In genomic region chr20:61680096-61680495, GRCh38 we compare ENCODE assay signal across 19 cellular contexts.
DNase-seq lines count a peak whose midpoint lies in the region; ATAC-seq, FAIRE-seq and TF ChIP-seq lines count a peak whose summit lies in the region.
"Had no signal": no experiment of that assay in that cellular context is flagged by ENCODE, and none has a peak within 500 bp of the region (broad histone marks: within the 10 kb centered on the region; RNA-seq: fewer than 3 reads in every experiment).

No MANE protein-coding gene starts in this region.

- ATAC-seq in HepG2, result no peak; the same call in 2 of the 3 replicates
- ATAC-seq in right lobe of liver, result no peak
- peak; percentile 7 for ATAC-seq in upper lobe of right lung
- no peak for ATAC-seq in HG03095 (IDR thresholded peaks at IDR 0.05; ENCODE audit: unreplicated experiment)

- intact Hi-C loops in HepG2 (cut with micrococcal nuclease; ENCODE audit: unreplicated experiment), result no loop called here
- intact Hi-C loops in right lobe of liver (cut with DNase I), result no loop called here
- intact Hi-C loops in upper lobe of right lung (cut with DNase I), result no loop called here

- no peaks in the 10 kb centered on the region for H3K9me3 ChIP-seq in HepG2 (ENCODE audit: low read length)
- H3K9me3 ChIP-seq in right lobe of liver, result no peaks in the 10 kb centered on the region
- H3K9me3 ChIP-seq in upper lobe of right lung, result no peaks in the 10 kb centered on the region
- H3K9me3 ChIP-seq: HAP-1 had no signal

- no peak overlapping the region for H3K4me3 ChIP-seq in HepG2 (replicated peaks in 1 of 3; ENCODE audit: insufficient read depth in 1 of 3, low read depth in 2 of 3, low read length in 3 of 3)
- no peak overlapping the region for H3K4me3 ChIP-seq in right lobe of liver
- H3K4me3 ChIP-seq in upper lobe of right lung, result no peak overlapping the region
- H3K4me3 ChIP-seq: GM23248, HAP-1 had no signal

- peaks cover 5% of the 10 kb centered on the region for H3K9me3 Mint-ChIP-seq in neural crest cell

- CTCF ChIA-PET in HepG2 (lab: Yijun Ruan, JAX; ENCODE audit: low intra/inter-chr PET ratio, low total read pairs), result no interaction called here

- no peak overlapping the region for H3K4me3 Mint-ChIP-seq in neural crest cell
- H3K4me3 Mint-ChIP-seq: CD4-positive, CD25-positive, alpha-beta regulatory T cell; CD8-positive, alpha-beta memory T cell; IgD-negative memory B cell had no signal

- H2AFZ ChIP-seq in HepG2 (ENCODE audit: low read length), result no peak overlapping the region
- H2AFZ ChIP-seq: GM23248 had no signal

- H3K36me3 ChIP-seq in HepG2 (replicated peaks in 1 of 2; ENCODE audit: control insufficient read depth in 1 of 2, insufficient read depth in 2 of 2, low read length in 2 of 2) (no peaks in the 10 kb centered on the region), right lobe of liver (no peaks in the 10 kb centered on the region), upper lobe of right lung (no peaks in the 10 kb centered on the region)
- H3K36me3 ChIP-seq: HAP-1 had no signal

- BruUV-seq in HepG2 (replicated peaks; lab: Mats Ljungman, UMichigan), result no TSS peak

- no peak overlapping the region for H3K9ac ChIP-seq in HepG2 (ENCODE audit: insufficient read depth, low read depth, low read length)
- H3K9ac ChIP-seq: GM23248 had no signal

- no peak overlapping the region for H3K4me2 ChIP-seq in HepG2 (ENCODE audit: low read depth, low read length)

- POLR2A ChIA-PET in HepG2 (lab: Yijun Ruan, JAX), result no interaction called here

- TF ChIP-seq EP300 in HepG2 (IDR thresholded peaks at IDR 0.05; ENCODE audit: low read depth in 2 of 2, low read length in 2 of 2) (no peak), HepG2 (CRISPR knock-in tag; IDR thresholded peaks at IDR 0.05; ENCODE audit: borderline replicate concordance) (no peak)

- no peaks in the 10 kb centered on the region for H3K4me1 ChIP-seq in HepG2 (ENCODE audit: insufficient read depth, low read length)
- H3K4me1 ChIP-seq in right lobe of liver, result no peaks in the 10 kb centered on the region
- H3K4me1 ChIP-seq in upper lobe of right lung, result no peaks in the 10 kb centered on the region
- H3K4me1 ChIP-seq: HAP-1 had no signal

- no peak for TF ChIP-seq CTCF in HepG2 (CRISPR knock-in tag; IDR thresholded peaks at IDR 0.05)
- TF ChIP-seq CTCF in right lobe of liver (IDR thresholded peaks at IDR 0.05), result no peak
- no peak for TF ChIP-seq CTCF in neural crest cell (conservative IDR thresholded peaks at IDR 0.05)
- TF ChIP-seq CTCF in upper lobe of right lung (IDR thresholded peaks at IDR 0.05), result no peak

- peaks cover 11% of the 10 kb centered on the region for H3K27me3 Mint-ChIP-seq in neural crest cell (ENCODE audit: low read depth)
- H3K27me3 Mint-ChIP-seq: CD4-positive, CD25-positive, alpha-beta regulatory T cell; IgD-negative memory B cell had no signal

- no peaks in the 10 kb centered on the region for H3K79me2 ChIP-seq in HepG2 (ENCODE audit: insufficient read depth, low read length)

- TF ChIP-seq POLR2A in HepG2 (IDR thresholded peaks at IDR 0.05; ENCODE audit: insufficient read depth in 1 of 2, low read depth in 2 of 2, low read length in 2 of 2) (no peak), right lobe of liver (IDR thresholded peaks at IDR 0.05) (no peak)

- no peaks in the 10 kb centered on the region; the same call in 1 of the 2 replicates for H4K20me1 ChIP-seq in HepG2 (ENCODE audit: insufficient read depth, low read length)

- H3K27ac ChIP-seq in HepG2 (ENCODE audit: extremely low read length, insufficient read depth, low read length) (no peak overlapping the region), right lobe of liver (no peak overlapping the region), upper lobe of right lung (no peak overlapping the region)
- H3K27ac ChIP-seq: GM23248 had no signal

- H3K27ac Mint-ChIP-seq in neural crest cell (ENCODE audit: unreplicated experiment), result peak overlapping the region; percentile 4
- H3K27ac Mint-ChIP-seq: CD4-positive, CD25-positive, alpha-beta regulatory T cell; CD8-positive, alpha-beta memory T cell; IgD-negative memory B cell had no signal

- peaks cover 8% of the 10 kb centered on the region for H3K4me1 Mint-ChIP-seq in neural crest cell
- H3K4me1 Mint-ChIP-seq: CD4-positive, CD25-positive, alpha-beta regulatory T cell; CD8-positive, alpha-beta memory T cell; IgD-negative memory B cell had no signal

- in situ Hi-C loops in HepG2 (cut with HindIII; ENCODE audit: extremely low pct_ligation_motif_present, low pct_unique_long_range_greater_than_20kb), result no loop called here

- H3K36me3 Mint-ChIP-seq in neural crest cell (ENCODE audit: low read depth), result no peaks in the 10 kb centered on the region
- H3K36me3 Mint-ChIP-seq: CD4-positive, CD25-positive, alpha-beta regulatory T cell; CD8-positive, alpha-beta memory T cell; IgD-negative memory B cell had no signal

- no peak for TF ChIP-seq RAD21 in HepG2 (CRISPR knock-in tag; IDR thresholded peaks at IDR 0.05)

- 1% methylated on average over 7 of the region's 7 CpGs for WGBS in HepG2 (ENCODE audit: low lambda C conversion rate)
- WGBS in right lobe of liver (ENCODE audit: insufficient coverage, low coverage, low lambda C conversion rate, missing lambda C conversion rate), result 71% methylated on average over 1 of the region's 7 CpGs

- H3K27me3 ChIP-seq in HepG2 (ENCODE audit: control insufficient read depth in 1 of 2, insufficient read depth in 2 of 2, low read length in 2 of 2), result peaks cover 15 to 70% of the 10 kb centered on the region in 2 experiments; a peak in 4 of 5 replicates
- no peaks in the 10 kb centered on the region for H3K27me3 ChIP-seq in right lobe of liver
- H3K27me3 ChIP-seq in upper lobe of right lung, result no peaks in the 10 kb centered on the region

- no peak for FAIRE-seq in HepG2 (lab: Jason Lieb, UNC)
- FAIRE-seq: G401.6, GM12891 had no signal

- DNase-seq in HepG2 (ENCODE audit: low spot score), result no peak
- no peak for DNase-seq in right lobe of liver
- no peak for DNase-seq in neural crest cell (ENCODE audit: low read depth, low spot score)
- no peak for DNase-seq in upper lobe of right lung
- no peak for DNase-seq in DMS53 treated with DMSO at 0.1 percent for 48 hours (lab: John Stamatoyannopoulos, UW; ENCODE audit: unreplicated experiment)
- no peak for DNase-seq in UCSD-AML1 (lab: John Stamatoyannopoulos, UW; ENCODE audit: unreplicated experiment)
- DNase-seq: 8988T; C1 segment of cervical spinal cord; CD4-positive, CD25-positive, alpha-beta regulatory T cell; CD8-positive, alpha-beta memory T cell; COR-L47; DMS 273 treated with DMSO at 0.1 percent for 48 hours; DMS53; GM23248 had no signal

TF ChIP-seq in HepG2, 621 proteins besides CTCF, POLR2A, EP300 and RAD21:
- TF ChIP-seq ZNF687 (CRISPR knock-in tag; IDR thresholded peaks at IDR 0.05) (peak; percentile 7; the same call in 1 of the 2 replicates), ZNF251 (CRISPR knock-in tag; IDR thresholded peaks at IDR 0.05) (no peak), IRF1 (CRISPR knock-in tag; IDR thresholded peaks at IDR 0.05; ENCODE audit: low read depth) (no peak), ZGPAT (CRISPR knock-in tag; IDR thresholded peaks at IDR 0.05) (no peak), ZNF652 (CRISPR knock-in tag; IDR thresholded peaks at IDR 0.05; ENCODE audit: borderline replicate concordance, low read depth) (no peak), FOSL2 (CRISPR knock-in tag; IDR thresholded peaks at IDR 0.05) (no peak)
